In genomic region chr1:38680801-38681510, GRCh38 we compare ENCODE assay signal across 15 cellular contexts.
A peak's percentile ranks its signal among the peaks of the same experiment; 100 is the strongest.
DNase-seq lines count a peak whose midpoint lies in the region; ATAC-seq and TF ChIP-seq lines count a peak whose summit lies in the region.
"Had no signal": no experiment of that assay in that cellular context is flagged by ENCODE, and none has a peak within 500 bp of the region (broad histone marks: within the 10 kb centered on the region; RNA-seq: fewer than 3 reads in every experiment).

No MANE protein-coding gene starts in this region.

- WGBS in heart left ventricle, 4 donors: 38 to 51% (median 43%) methylated on average over 4 to 5 of the region's 5 CpGs

- TF ChIP-seq POLR2A in heart left ventricle (IDR thresholded peaks at IDR 0.05): no peak

- H3K27ac ChIP-seq in cardiac muscle cell: no peak overlapping the region
- H3K27ac ChIP-seq in heart left ventricle: no peak overlapping the region
- H3K27ac ChIP-seq: HL-60, spleen, stomach had no signal

- H3K9me3 ChIP-seq in cardiac muscle cell (ENCODE audit: low read depth) (no peaks in the 10 kb centered on the region), heart left ventricle (no peaks in the 10 kb centered on the region)
- H3K9me3 ChIP-seq: Caco-2, spleen, stomach had no signal

- H3K36me3 ChIP-seq in cardiac muscle cell: no peaks in the 10 kb centered on the region
- no peaks in the 10 kb centered on the region for H3K36me3 ChIP-seq in heart left ventricle
- H3K36me3 ChIP-seq: spleen, stomach had no signal

- DNase-seq in cardiac muscle cell (ENCODE audit: low read depth in 1 of 2, low spot score in 1 of 2): peak; percentile 19 to 70
- DNase-seq in heart left ventricle: no peak
- peak; percentile 1 for DNase-seq in astrocyte of the spinal cord (ENCODE audit: low read depth, low spot score)
- DNase-seq in iPS-NIHi11 (ENCODE audit: low spot score): peak; percentile 72
- no peak for DNase-seq in hypothalamus (lab: John Stamatoyannopoulos, UW)
- no peak for DNase-seq in medulla oblongata (ENCODE audit: extremely low spot score)
- DNase-seq in NCI-H446 (lab: John Stamatoyannopoulos, UW): no peak
- DNase-seq: activated effector memory CD4-positive, alpha-beta T cell treated with anti-CD3 and anti-CD28 coated beads, Interleukin-2, amount 50 U/mL, for 16 hours; H9; MM.1S; spleen; stomach had no signal

- intact Hi-C loops in heart left ventricle (cut with DNase I): no loop called here

- H3K4me1 ChIP-seq in cardiac muscle cell (ENCODE audit: low read depth) (no peaks in the 10 kb centered on the region), heart left ventricle (no peaks in the 10 kb centered on the region)
- H3K4me1 ChIP-seq: Caco-2, spleen, stomach had no signal

- no peaks in the 10 kb centered on the region for H3K27me3 ChIP-seq in cardiac muscle cell
- peaks cover 0 to 19% (median 4%) of the 10 kb centered on the region in 9 donors for H3K27me3 ChIP-seq in heart left ventricle

- H3K4me3 ChIP-seq in cardiac muscle cell (no peak overlapping the region), heart left ventricle (no peak overlapping the region), astrocyte of the spinal cord (ENCODE audit: low read depth, low read length) (no peak overlapping the region)
- H3K4me3 ChIP-seq: spleen, stomach had no signal

- no peak for ATAC-seq in heart left ventricle
- ATAC-seq in HG02840 (IDR thresholded peaks at IDR 0.05; ENCODE audit: low FRiP score, unreplicated experiment): no peak

- in situ Hi-C loops in astrocyte of the spinal cord (cut with HindIII; ENCODE audit: low sequenced_read_pairs): no loop called here

- TF ChIP-seq CTCF in cardiac muscle cell (IDR thresholded peaks at IDR 0.05; ENCODE audit: low read depth, low read length) (no peak), heart left ventricle (IDR thresholded peaks at IDR 0.05) (no peak), astrocyte of the spinal cord (IDR thresholded peaks at IDR 0.05; ENCODE audit: low read depth, low read length) (no peak)

Comparison
In these comparisons a context has a peak if more than half of its experiments do, and no peak if none do; other contexts are left out.
1. DNase-seq: peak in cardiac muscle cell (2 of 2), astrocyte of the spinal cord (single experiment) and iPS-NIHi11 (single experiment); none in heart left ventricle (0 of 5), hypothalamus (0 of 51), medulla oblongata (single experiment) and NCI-H446 (0 of 2).